13 cellular contexts compared by ENCODE assay signal in genomic region chr17:58333396-58334207, GRCh38. TPM values are rescaled to one million over a fixed set of nuclear protein-coding genes. Genes with fewer than 3 reads are reported as not detected.
DNase-seq lines count a peak whose midpoint lies in the region; ATAC-seq and TF ChIP-seq lines count a peak whose summit lies in the region.
"Had no signal": no experiment of that assay in that cellular context is flagged by ENCODE, and none has a peak within 500 bp of the region (broad histone marks: within the 10 kb centered on the region; RNA-seq: fewer than 3 reads in every experiment).

No MANE protein-coding gene starts in this region.

- no peaks in the 10 kb centered on the region for H3K27me3 ChIP-seq in CD8-positive, alpha-beta T cell (ENCODE audit: insufficient read depth, low read length)
- H3K27me3 ChIP-seq: breast epithelium had no signal

- peaks cover 61% of the 10 kb centered on the region for H3K4me1 Mint-ChIP-seq in CD8-positive, alpha-beta T cell (ENCODE audit: low read depth)
- peaks cover 37% of the 10 kb centered on the region for H3K4me1 Mint-ChIP-seq in activated T-cell treated with anti-CD3 and anti-CD28 coated beads, Interleukin-2, amount 50 U/mL, for 72 hours (ENCODE audit: low read depth)
- peaks cover 75 to 92% of the 10 kb centered on the region in 2 donors for H3K4me1 Mint-ChIP-seq in natural killer cell

- intact Hi-C loops in CD8-positive, alpha-beta T cell (cut with DNase I, micrococcal nuclease), result loop anchor here (5.0 to 10.0 kb wide), 10 partner anchors 154 to 1739 kb away; partner anchors contain the start of genes C17orf67 (in 1 of the 2), CLTC (in 1 of the 2), DGKE (in 1 of the 2) and HSF5 (in 1 of the 2)
- intact Hi-C loops in natural killer cell (cut with micrococcal nuclease), result no loop called here

- no peaks in the 10 kb centered on the region for H3K9me3 ChIP-seq in CD8-positive, alpha-beta T cell (ENCODE audit: low read length)
- H3K9me3 ChIP-seq: breast epithelium had no signal

- DNase-seq in CD8-positive, alpha-beta T cell, result peak in 1 of 7 experiments; percentile 46
- DNase-seq in Jurkat, Clone E6-1 (ENCODE audit: low read depth, low spot score), result peak; percentile 88
- peak; percentile 47 to 54 for DNase-seq in activated T-cell treated with anti-CD3 and anti-CD28 coated beads, Interleukin-2, amount 50 U/mL, for 72 hours
- DNase-seq in natural killer cell (peak; percentile 25), NCI-H446 (lab: John Stamatoyannopoulos, UW) (no peak), GM03348 (ENCODE audit: low spot score) (no peak)
- DNase-seq: DMS 273 treated with DMSO at 0.1 percent for 48 hours, NCI-H774 had no signal

- H3K9me3 Mint-ChIP-seq in CD8-positive, alpha-beta T cell, result no peaks in the 10 kb centered on the region
- no peaks in the 10 kb centered on the region for H3K9me3 Mint-ChIP-seq in activated T-cell treated with anti-CD3 and anti-CD28 coated beads, Interleukin-2, amount 50 U/mL, for 72 hours
- H3K9me3 Mint-ChIP-seq in natural killer cell, result no peaks in the 10 kb centered on the region

- H3K36me3 ChIP-seq in CD8-positive, alpha-beta T cell (ENCODE audit: insufficient read depth, low read length), result peaks cover 15% of the 10 kb centered on the region
- H3K36me3 ChIP-seq: breast epithelium had no signal

- H3K4me1 ChIP-seq in CD8-positive, alpha-beta T cell (ENCODE audit: insufficient read depth, low read length), result peaks cover 39% of the 10 kb centered on the region

- H3K4me3 ChIP-seq in CD8-positive, alpha-beta T cell (ENCODE audit: low read depth, low read length), result peak overlapping the region; percentile 90
- peak overlapping the region; percentile 100 for H3K4me3 ChIP-seq in Jurkat, Clone E6-1 (ENCODE audit: low read length)

- POLR2A ChIA-PET in CD8-positive, alpha-beta T cell (lab: Charles Lee), result interaction anchor here (1.0 to 19.1 kb wide), 6 partner anchors 8 to 114 kb away, joined by 3 to 773 read pairs (median 15); partner anchors contain the start of genes MKS1, RNF43 and SUPT4H1

- no peaks in the 10 kb centered on the region for H3K27me3 Mint-ChIP-seq in CD8-positive, alpha-beta T cell (ENCODE audit: low read depth)
- H3K27me3 Mint-ChIP-seq in activated T-cell treated with anti-CD3 and anti-CD28 coated beads, Interleukin-2, amount 50 U/mL, for 72 hours (ENCODE audit: low read depth), result no peaks in the 10 kb centered on the region
- H3K27me3 Mint-ChIP-seq in natural killer cell (ENCODE audit: low read depth in 2 of 2), result no peaks in the 10 kb centered on the region

- ATAC-seq in CD8-positive, alpha-beta T cell, result no peak
- ATAC-seq in activated T-cell treated with anti-CD3 and anti-CD28 coated beads, Interleukin-2, amount 50 U/mL, for 72 hours (replicated peaks in 1 of 2), result no peak
- ATAC-seq in natural killer cell (no peak), GM18520 (IDR thresholded peaks at IDR 0.05; ENCODE audit: unreplicated experiment) (no peak), HG03565 (IDR thresholded peaks at IDR 0.05; ENCODE audit: unreplicated experiment) (no peak)

- peak overlapping the region; percentile 92 for H3K27ac ChIP-seq in CD8-positive, alpha-beta T cell (ENCODE audit: low read depth, low read length)

- peak overlapping the region; percentile 92 for H3K4me3 Mint-ChIP-seq in CD8-positive, alpha-beta T cell
- H3K4me3 Mint-ChIP-seq in activated T-cell treated with anti-CD3 and anti-CD28 coated beads, Interleukin-2, amount 50 U/mL, for 72 hours, result peak overlapping the region; percentile 89 to 93
- H3K4me3 Mint-ChIP-seq in natural killer cell, result peak overlapping the region; percentile 90

- TF ChIP-seq CTCF in CD8-positive, alpha-beta T cell (IDR thresholded peaks at IDR 0.05), result no peak
- no peak for TF ChIP-seq CTCF in natural killer cell (IDR thresholded peaks at IDR 0.05)

- CTCF ChIA-PET in CD8-positive, alpha-beta T cell (lab: Charles Lee), result interaction anchor here (1.0 to 7.0 kb wide), 4 partner anchors 10 to 84 kb away, joined by 3 to 102 read pairs (median 4); no protein-coding TSS in a partner anchor

- H3K27ac Mint-ChIP-seq in CD8-positive, alpha-beta T cell, result peak overlapping the region; percentile 97
- H3K27ac Mint-ChIP-seq in activated T-cell treated with anti-CD3 and anti-CD28 coated beads, Interleukin-2, amount 50 U/mL, for 72 hours, result peak overlapping the region; percentile 99
- peak overlapping the region; percentile 87 to 93 for H3K27ac Mint-ChIP-seq in natural killer cell

- H3K36me3 Mint-ChIP-seq in CD8-positive, alpha-beta T cell, result peaks cover 49% of the 10 kb centered on the region
- peaks cover 29 to 39% of the 10 kb centered on the region in 2 donors for H3K36me3 Mint-ChIP-seq in activated T-cell treated with anti-CD3 and anti-CD28 coated beads, Interleukin-2, amount 50 U/mL, for 72 hours (ENCODE audit: insufficient read depth in 2 of 2)
- peaks cover 7% of the 10 kb centered on the region for H3K36me3 Mint-ChIP-seq in natural killer cell

RNA-seq across cellular contexts. Expression of gene TSPOAP1, which starts 5.0 kb away (rescaled TPM):
- total RNA-seq in CD8-positive, alpha-beta T cell, result 10 to 100 TPM; 27.9 to 35.3 TPM
- 13.8 TPM for polyA plus RNA-seq in Jurkat, Clone E6-1 (2012; ENCODE audit: insufficient read depth, insufficient read length)
- total RNA-seq in activated T-cell treated with anti-CD3 and anti-CD28 coated beads, Interleukin-2, amount 50 U/mL, for 72 hours, result 10 to 100 TPM; 42.3 to 55.3 TPM
- 100 to 1,000 TPM; 176 to 282 (median 246) TPM for total RNA-seq in natural killer cell

RNA-seq across cellular contexts. Expression of gene SUPT4H1, which starts 18.4 kb away (rescaled TPM):
- 10 to 100 TPM; 45.2 to 59.7 TPM for total RNA-seq in CD8-positive, alpha-beta T cell
- 211 TPM for polyA plus RNA-seq in Jurkat, Clone E6-1 (2012; ENCODE audit: insufficient read depth, insufficient read length)
- 100 to 1,000 TPM; 101 to 110 TPM for total RNA-seq in activated T-cell treated with anti-CD3 and anti-CD28 coated beads, Interleukin-2, amount 50 U/mL, for 72 hours
- total RNA-seq in natural killer cell, result 10 to 100 TPM; 55.9 to 68.3 (median 68.1) TPM

RNA-seq across cellular contexts. Expression of gene MPO, which starts 52.9 kb away (rescaled TPM):
- total RNA-seq in CD8-positive, alpha-beta T cell, result not detected
- polyA plus RNA-seq in Jurkat, Clone E6-1 (2012; ENCODE audit: insufficient read depth, insufficient read length), result not detected
- under 1 TPM in 1 of 2 donors, not detected in 1; 0.09 TPM for total RNA-seq in activated T-cell treated with anti-CD3 and anti-CD28 coated beads, Interleukin-2, amount 50 U/mL, for 72 hours
- 1 to 10 TPM in 2 of 3 donors, not detected in 1; 1.8 to 1.9 TPM for total RNA-seq in natural killer cell
- total RNA-seq: fibroblast of villous mesenchyme, LHCN-M2 had no signal

Comparison
In these comparisons a context has a peak if more than half of its experiments do, and no peak if none do; other contexts are left out.
1. DNase-seq: peak in Jurkat, Clone E6-1 (single experiment), activated T-cell treated with anti-CD3 and anti-CD28 coated beads, Interleukin-2, amount 50 U/mL, for 72 hours (2 of 2) and natural killer cell (single experiment); none in NCI-H446 (0 of 2) and GM03348 (single experiment).
2. Peak in every context shown above with its lines, with median percentiles within 50 percentile points of each other: H3K27ac Mint-ChIP-seq and H3K4me3 Mint-ChIP-seq.